Comparison of ENCODE assay signal across 8 cellular contexts in genomic region chr14:53306267-53306721, GRCh38.
A peak's percentile ranks its signal among the peaks of the same experiment; 100 is the strongest.
DNase-seq lines count a peak whose midpoint lies in the region; ATAC-seq and FAIRE-seq lines count a peak whose summit lies in the region.

No MANE protein-coding gene starts in this region.

- ATAC-seq in memory B cell (ENCODE audit: low read depth) (peak; percentile 41), HG03432 (IDR thresholded peaks at IDR 0.05; ENCODE audit: unreplicated experiment) (no peak)

- H3K27ac ChIP-seq in effector memory CD4-positive, alpha-beta T cell (ENCODE audit: insufficient read depth, low read length, poor library complexity, severe bottlenecking) = no peak overlapping the region

- no peaks in the 10 kb centered on the region for H3K27me3 ChIP-seq in effector memory CD4-positive, alpha-beta T cell (replicated peaks; ENCODE audit: control insufficient read depth, insufficient read depth, low read length, poor library complexity, severe bottlenecking)

- FAIRE-seq in GM18507 (lab: Jason Lieb, UNC) = peak; percentile 79

- peaks cover 9% of the 10 kb centered on the region for H3K9me3 Mint-ChIP-seq in activated CD4-positive, alpha-beta T cell treated with anti-CD3 and anti-CD28 coated beads, Interleukin-2, amount 10 ng/mL, durations not matched to agents 24 days and 14 days
- H3K9me3 Mint-ChIP-seq in memory B cell = peaks cover 1% of the 10 kb centered on the region

- H3K27me3 Mint-ChIP-seq in activated CD4-positive, alpha-beta T cell treated with anti-CD3 and anti-CD28 coated beads, Interleukin-2, amount 10 ng/mL, durations not matched to agents 24 days and 14 days = peaks cover 8% of the 10 kb centered on the region
- peaks cover 5% of the 10 kb centered on the region for H3K27me3 Mint-ChIP-seq in memory B cell

- peak overlapping the region; percentile 34 for H3K4me3 ChIP-seq in effector memory CD4-positive, alpha-beta T cell (ENCODE audit: insufficient read depth, low read depth, low read length, poor library complexity, severe bottlenecking)

- intact Hi-C loops in activated CD4-positive, alpha-beta T cell treated with anti-CD3 and anti-CD28 coated beads, Interleukin-2, amount 10 ng/mL, durations not matched to agents 24 days and 14 days (cut with micrococcal nuclease) = loop anchor here (1.0 to 10.0 kb wide), 2 partner anchors 251 to 483 kb away; no protein-coding TSS in a partner anchor

- no peaks in the 10 kb centered on the region for H3K9me3 ChIP-seq in effector memory CD4-positive, alpha-beta T cell (ENCODE audit: control insufficient read depth, low read length)

- DNase-seq in AG08395 (ENCODE audit: low spot score) (peak; percentile 66), GM18507 (ENCODE audit: extremely low spot score, insufficient read length, low read depth) (peak; percentile 26), NCI-H2107 (lab: John Stamatoyannopoulos, UW) (peak; percentile 54), memory B cell (ENCODE audit: low spot score in 2 of 2) (peak in 1 of 2 donors; percentile 16)
- DNase-seq in activated CD4-positive, alpha-beta T cell treated with anti-CD3 and anti-CD28 coated beads, Interleukin-2, amount 10 ng/mL, durations not matched to agents 24 days and 14 days = peak; percentile 77
- DNase-seq in effector memory CD4-positive, alpha-beta T cell = peak in 2 of 3 donors; percentile 2 to 13
- peak; percentile 3 for DNase-seq in stimulated activated CD8-positive, alpha-beta memory T cell treated with anti-CD3 and anti-CD28 coated beads, Interleukin-4, amount 100 ng/mL, for 24 hours (ENCODE audit: low read depth)

- H3K4me3 Mint-ChIP-seq in activated CD4-positive, alpha-beta T cell treated with anti-CD3 and anti-CD28 coated beads, Interleukin-2, amount 10 ng/mL, durations not matched to agents 24 days and 14 days = peak overlapping the region; percentile 55
- peak overlapping the region; percentile 21 for H3K4me3 Mint-ChIP-seq in memory B cell

- no peaks in the 10 kb centered on the region for H3K36me3 Mint-ChIP-seq in activated CD4-positive, alpha-beta T cell treated with anti-CD3 and anti-CD28 coated beads, Interleukin-2, amount 10 ng/mL, durations not matched to agents 24 days and 14 days (ENCODE audit: low read depth)
- no peaks in the 10 kb centered on the region for H3K36me3 Mint-ChIP-seq in memory B cell

- no peak overlapping the region for H3K27ac Mint-ChIP-seq in activated CD4-positive, alpha-beta T cell treated with anti-CD3 and anti-CD28 coated beads, Interleukin-2, amount 10 ng/mL, durations not matched to agents 24 days and 14 days
- H3K27ac Mint-ChIP-seq in memory B cell = no peak overlapping the region

- no peaks in the 10 kb centered on the region for H3K36me3 ChIP-seq in effector memory CD4-positive, alpha-beta T cell (ENCODE audit: control insufficient read depth, insufficient read depth, low read length)

- H3K4me1 Mint-ChIP-seq in activated CD4-positive, alpha-beta T cell treated with anti-CD3 and anti-CD28 coated beads, Interleukin-2, amount 10 ng/mL, durations not matched to agents 24 days and 14 days = peaks cover 11% of the 10 kb centered on the region
- H3K4me1 Mint-ChIP-seq in memory B cell = peaks cover 6% of the 10 kb centered on the region

- H3K4me1 ChIP-seq in effector memory CD4-positive, alpha-beta T cell (ENCODE audit: control insufficient read depth, insufficient read depth, low read length, poor library complexity, severe bottlenecking) = no peaks in the 10 kb centered on the region
